ENCODE assay signal across 9 cellular contexts in the genomic region with DNA sequence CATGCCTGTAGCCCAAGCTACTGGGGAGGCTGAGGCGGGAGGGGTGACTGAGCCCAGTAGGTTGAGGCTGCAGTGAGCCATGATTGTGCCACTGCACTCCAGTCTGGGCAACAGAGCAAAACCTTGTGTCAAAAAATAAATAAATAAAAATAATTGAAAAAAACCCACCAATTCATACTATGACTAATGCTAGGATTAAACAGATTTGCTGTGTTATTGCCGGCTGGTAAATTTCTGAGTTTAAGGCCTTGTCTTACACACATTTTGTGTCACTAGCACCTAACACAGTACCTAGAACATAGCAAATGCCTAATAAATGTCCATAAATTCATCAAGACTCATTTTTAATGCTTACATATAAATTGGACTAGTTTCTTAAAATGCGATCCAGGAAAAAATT. TPM values are rescaled to one million over a fixed set of nuclear protein-coding genes. Genes with fewer than 3 reads are reported as not detected.
DNase-seq lines count a peak whose midpoint lies in the region; ATAC-seq and TF ChIP-seq lines count a peak whose summit lies in the region.
"Had no signal": no experiment of that assay in that cellular context is flagged by ENCODE, and none has a peak within 500 bp of the region (broad histone marks: within the 10 kb centered on the region; RNA-seq: fewer than 3 reads in every experiment).

No MANE protein-coding gene starts in this region.

- H3K9me3 Mint-ChIP-seq in CD8-positive, alpha-beta memory T cell = peaks cover 0 to 2% (median 0%) of the 10 kb centered on the region in 5 donors
- no peaks in the 10 kb centered on the region for H3K9me3 Mint-ChIP-seq in dendritic cell treated with granulocyte-macrophage colony-stimulating factor and Interleukin-4, amounts not matched to agents 40 ng/mL and 50 ng/mL, for 4 days

- H2BK5ac ChIP-seq in trophoblast cell (ENCODE audit: low read depth, low read length, poor library complexity) = peak overlapping the region; percentile 24

- no peak for TF ChIP-seq CTCF in Panc1 (IDR thresholded peaks at IDR 0.05)

- ATAC-seq in Panc1 = no peak
- no peak for ATAC-seq in GM19324 (IDR thresholded peaks at IDR 0.05; ENCODE audit: low FRiP score, unreplicated experiment)
- no peak for ATAC-seq in HG02678 (IDR thresholded peaks at IDR 0.05; ENCODE audit: unreplicated experiment)

- no peak overlapping the region for H3K9ac ChIP-seq in trophoblast cell (ENCODE audit: low read length)

- H3K9me3 ChIP-seq in CD8-positive, alpha-beta memory T cell (ENCODE audit: low read length) = no peaks in the 10 kb centered on the region
- no peaks in the 10 kb centered on the region for H3K9me3 ChIP-seq in Panc1 (ENCODE audit: control insufficient read depth, insufficient read depth, low read depth, low read length)
- no peaks in the 10 kb centered on the region for H3K9me3 ChIP-seq in trophoblast cell (ENCODE audit: insufficient read depth, low read depth, low read length)

- intact Hi-C loops in Panc1 (cut with micrococcal nuclease; ENCODE audit: unreplicated experiment) = no loop called here
- intact Hi-C loops in dendritic cell treated with granulocyte-macrophage colony-stimulating factor and Interleukin-4, amounts not matched to agents 40 ng/mL and 50 ng/mL, for 4 days (cut with micrococcal nuclease) = no loop called here

- H3K18ac ChIP-seq in trophoblast cell (ENCODE audit: low read length) = no peak overlapping the region

- H4K91ac ChIP-seq in trophoblast cell (ENCODE audit: low read depth, low read length) = peak overlapping the region; percentile 70

- POLR2A ChIA-PET in CD8-positive, alpha-beta memory T cell (lab: Charles Lee) = interaction anchor here (0.6 to 2.1 kb wide), 2 partner anchors 9 to 33 kb away, joined by 7 to 10 read pairs; a partner anchor contains a TSS
- POLR2A ChIA-PET in Panc1 (lab: Charles Lee) = no interaction called here

- H3K14ac ChIP-seq in trophoblast cell (ENCODE audit: low read length) = peak overlapping the region; percentile 50

- no peak overlapping the region for H3K23ac ChIP-seq in trophoblast cell (ENCODE audit: low read length)

- H3K4me2 ChIP-seq in trophoblast cell (ENCODE audit: low read length) = no peak overlapping the region

- no peaks in the 10 kb centered on the region for H3K36me3 ChIP-seq in CD8-positive, alpha-beta memory T cell (ENCODE audit: insufficient read depth, low read length)
- H3K36me3 ChIP-seq in Panc1 (ENCODE audit: control insufficient read depth, insufficient read depth, low read length) = no peaks in the 10 kb centered on the region
- no peaks in the 10 kb centered on the region for H3K36me3 ChIP-seq in trophoblast cell (ENCODE audit: control insufficient read depth in 1 of 2, insufficient read depth in 2 of 2, low read length in 2 of 2)

- no peak for DNase-seq in CD8-positive, alpha-beta memory T cell
- DNase-seq in Panc1 (ENCODE audit: low read depth, low spot score) (no peak), trophoblast cell (peak in 1 of 2 donors; percentile 35), hypothalamus (lab: John Stamatoyannopoulos, UW) (no peak), foreskin melanocyte (no peak)
- DNase-seq: NCI-H1930 had no signal

- H3K4ac ChIP-seq in trophoblast cell (ENCODE audit: low read depth, low read length) = peak overlapping the region; percentile 99

- H3K27me3 Mint-ChIP-seq in CD8-positive, alpha-beta memory T cell = peaks cover 0 to 4% of the 10 kb centered on the region in 2 donors
- no peaks in the 10 kb centered on the region for H3K27me3 Mint-ChIP-seq in dendritic cell treated with granulocyte-macrophage colony-stimulating factor and Interleukin-4, amounts not matched to agents 40 ng/mL and 50 ng/mL, for 4 days

- H3K27me3 ChIP-seq in CD8-positive, alpha-beta memory T cell (ENCODE audit: insufficient read depth, low read length, poor library complexity, severe bottlenecking) = no peaks in the 10 kb centered on the region
- H3K27me3 ChIP-seq in Panc1 (ENCODE audit: control insufficient read depth, insufficient read depth, low read length) (no peaks in the 10 kb centered on the region), trophoblast cell (ENCODE audit: insufficient read depth, low read length) (no peaks in the 10 kb centered on the region)

- H2BK12ac ChIP-seq in trophoblast cell (ENCODE audit: low read length) = peak overlapping the region; percentile 77

- H4K8ac ChIP-seq in trophoblast cell (ENCODE audit: low read depth, low read length) = no peak overlapping the region

- H3K27ac Mint-ChIP-seq in CD8-positive, alpha-beta memory T cell = peak overlapping the region; percentile 23 to 97 (median 82)
- peak overlapping the region; percentile 80 for H3K27ac Mint-ChIP-seq in dendritic cell treated with granulocyte-macrophage colony-stimulating factor and Interleukin-4, amounts not matched to agents 40 ng/mL and 50 ng/mL, for 4 days

- CTCF ChIA-PET in CD8-positive, alpha-beta memory T cell (lab: Charles Lee) = interaction anchor here (1.8 kb wide), 1 partner anchor 11 kb away, joined by 4 read pairs; no protein-coding TSS in a partner anchor
- CTCF ChIA-PET in Panc1 (lab: Charles Lee) = no interaction called here

- H3K4me3 Mint-ChIP-seq in CD8-positive, alpha-beta memory T cell = peak overlapping the region in 2 of 7 donors; percentile 65 to 83
- no peak overlapping the region for H3K4me3 Mint-ChIP-seq in dendritic cell treated with granulocyte-macrophage colony-stimulating factor and Interleukin-4, amounts not matched to agents 40 ng/mL and 50 ng/mL, for 4 days

- H3K4me3 ChIP-seq in CD8-positive, alpha-beta memory T cell (ENCODE audit: low read length) = no peak overlapping the region
- peak overlapping the region in 1 of 2 experiments; percentile 1; a peak in 1 of 4 replicates for H3K4me3 ChIP-seq in Panc1 (ENCODE audit: low read depth in 2 of 2, low read length in 2 of 2)
- no peak overlapping the region for H3K4me3 ChIP-seq in trophoblast cell (ENCODE audit: low read depth, low read length)

- in situ Hi-C loops in Panc1 (cut with HindIII; ENCODE audit: low pct_unique_long_range_greater_than_20kb, low sequenced_read_pairs) = no loop called here

- WGBS in trophoblast cell (ENCODE audit: extremely low coverage, insufficient coverage, insufficient read length) = no CpG with 5 or more reads among the region's 3 CpGs

- peaks cover 0 to 5% (median 0%) of the 10 kb centered on the region in 3 donors for H3K36me3 Mint-ChIP-seq in CD8-positive, alpha-beta memory T cell
- H3K36me3 Mint-ChIP-seq in dendritic cell treated with granulocyte-macrophage colony-stimulating factor and Interleukin-4, amounts not matched to agents 40 ng/mL and 50 ng/mL, for 4 days (ENCODE audit: low read depth) = no peaks in the 10 kb centered on the region

- peaks cover 15% of the 10 kb centered on the region for H3K79me2 ChIP-seq in trophoblast cell (ENCODE audit: control insufficient read depth, insufficient read depth, low read length, poor library complexity)

- H3K4me1 Mint-ChIP-seq in CD8-positive, alpha-beta memory T cell = peaks cover 85 to 93% (median 90%) of the 10 kb centered on the region in 3 donors
- peaks cover 44% of the 10 kb centered on the region for H3K4me1 Mint-ChIP-seq in dendritic cell treated with granulocyte-macrophage colony-stimulating factor and Interleukin-4, amounts not matched to agents 40 ng/mL and 50 ng/mL, for 4 days (ENCODE audit: low read depth)

- H3K4me1 ChIP-seq in CD8-positive, alpha-beta memory T cell (ENCODE audit: insufficient read depth, low read length) = peaks cover 88% of the 10 kb centered on the region
- peaks cover 81% of the 10 kb centered on the region for H3K4me1 ChIP-seq in Panc1 (ENCODE audit: control insufficient read depth, insufficient read depth, low read length)
- peaks cover 21% of the 10 kb centered on the region in 2 experiments for H3K4me1 ChIP-seq in trophoblast cell (ENCODE audit: control insufficient read depth in 1 of 2, insufficient read depth in 2 of 2, low read length in 2 of 2)

- peaks cover 14% of the 10 kb centered on the region for H3K79me1 ChIP-seq in trophoblast cell (ENCODE audit: low read length)

- H4K12ac ChIP-seq in trophoblast cell (ENCODE audit: low read depth, low read length) = peak overlapping the region; percentile 56

- no peak overlapping the region for H3K27ac ChIP-seq in CD8-positive, alpha-beta memory T cell (ENCODE audit: low read depth, low read length)
- H3K27ac ChIP-seq in Panc1 (ENCODE audit: low read length) (peak overlapping the region; percentile 99), trophoblast cell (ENCODE audit: low read depth, low read length) (no peak overlapping the region)

- H2AFZ ChIP-seq in trophoblast cell (ENCODE audit: insufficient read depth, low read length, poor library complexity) = no peak overlapping the region

- H2BK120ac ChIP-seq in trophoblast cell (ENCODE audit: insufficient read depth, low read length, poor library complexity) = peak overlapping the region; percentile 53

- peak overlapping the region; percentile 46 for H2AK5ac ChIP-seq in trophoblast cell (ENCODE audit: low read length)

- no TSS peak for BruUV-seq in Panc1 (replicated peaks; lab: Mats Ljungman, UMichigan)

RNA-seq across cellular contexts. Expression of a gene that starts 8.7 kb away (rescaled TPM):
- total RNA-seq in CD8-positive, alpha-beta memory T cell = 10 to 100 TPM; 55.6 to 56.1 TPM
- 99.4 TPM for polyA plus RNA-seq in CD8-positive, alpha-beta memory T cell
- total RNA-seq in Panc1 (2021; ENCODE audit: unreplicated experiment) = 92.7 TPM
- polyA plus RNA-seq in Panc1 (2012; ENCODE audit: insufficient read length) = 73.6 TPM
- 58.7 and 59.5 TPM in 2 replicates for polyA plus RNA-seq in trophoblast cell (2013)

RNA-seq across cellular contexts. Expression of a gene that starts 35.7 kb away (rescaled TPM):
- 10 to 100 TPM in 1 of 2 experiments, 1 to 10 TPM in 1; 9.8 to 10.6 TPM for total RNA-seq in CD8-positive, alpha-beta memory T cell
- polyA plus RNA-seq in CD8-positive, alpha-beta memory T cell = 22.7 TPM
- total RNA-seq in Panc1 (2021; ENCODE audit: unreplicated experiment) = 21.3 TPM
- polyA plus RNA-seq in Panc1 (2012; ENCODE audit: insufficient read length) = 40.1 TPM
- polyA plus RNA-seq in trophoblast cell (2013) = 7.6 and 7.8 TPM in 2 replicates
